32 cellular contexts compared by ENCODE assay signal in the genomic region with DNA sequence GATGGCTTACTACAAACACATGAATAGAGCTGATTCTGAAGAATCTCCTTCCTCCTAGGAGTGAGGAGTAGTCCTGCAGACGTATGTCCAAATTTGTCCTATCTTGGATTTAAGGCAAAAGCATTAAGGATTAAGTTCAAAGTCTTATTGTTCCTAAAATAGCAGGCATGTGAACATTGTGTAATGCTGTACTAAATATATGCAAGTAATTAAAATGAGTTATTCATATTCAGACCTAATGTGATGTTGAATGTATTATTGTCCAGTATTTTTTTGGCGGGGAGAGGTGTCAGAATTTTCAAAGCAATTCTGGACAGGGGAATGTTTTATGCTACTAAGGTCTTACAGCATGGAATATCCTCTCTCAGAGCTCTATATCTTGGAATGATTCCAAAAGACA.
"Had no signal": no experiment of that assay in that cellular context is flagged by ENCODE, and none has a peak within 500 bp of the region (broad histone marks: within the 10 kb centered on the region; RNA-seq: fewer than 3 reads in every experiment).

No MANE protein-coding gene starts in this region.

- ATAC-seq: activated CD4-positive, CD25-positive, alpha-beta regulatory T cell treated with anti-CD3 and anti-CD28 coated beads, Interleukin-2, amount 50 U/mL, for 24 hours; activated CD8-positive, alpha-beta memory T cell treated with anti-CD3 and anti-CD28 coated beads, Interleukin-2, amount 10 ng/mL, durations not matched to agents 7 days and 5 days; activated naive CD8-positive, alpha-beta T cell treated with anti-CD3 and anti-CD28 coated beads, Interleukin-2, amount 50 U/mL, for 24 hours; PC-3; WTC11 had no signal

- H3K9me3 ChIP-seq: Peyer's patch, SJSA1, SK-N-SH had no signal

- H3K27ac ChIP-seq: cardiac muscle cell, KMS-11, Peyer's patch, SJSA1 had no signal

- H3K4me1 ChIP-seq: Peyer's patch had no signal

- H3K27me3 ChIP-seq: cardiac muscle cell, Peyer's patch, SJSA1 had no signal

- DNase-seq: activated CD4-positive, alpha-beta memory T cell treated with anti-CD3 and anti-CD28 coated beads, Interleukin-2, amount 10 ng/mL, durations not matched to agents 7 days and 5 days; activated CD4-positive, alpha-beta T cell treated with anti-CD3 and anti-CD28 coated beads for 4 hours; activated CD8-positive, alpha-beta memory T cell treated with anti-CD3 and anti-CD28 coated beads for 24 hours; activated CD8-positive, alpha-beta memory T cell treated with anti-CD3 and anti-CD28 coated beads, Interleukin-2, amount 10 ng/mL, durations not matched to agents 7 days and 5 days; activated CD8-positive, alpha-beta memory T cell treated with anti-CD3 and anti-CD28 coated beads, Interleukin-2, amount 50 U/mL, for 48 hours; activated effector memory CD4-positive, alpha-beta T cell treated with Interleukin-2 at 50 U/mL for 16 hours; activated naive CD4-positive, alpha-beta T cell treated with anti-CD3 and anti-CD28 coated beads, Interleukin-2, amount 10 ng/mL, durations not matched to agents 7 days and 5 days; activated naive CD8-positive, alpha-beta T cell treated with anti-CD3 and anti-CD28 coated beads, Interleukin-2, amount 50 U/mL, for 24 hours; activated T-cell treated with anti-CD3 and anti-CD28 coated beads, Interleukin-2, amount 50 U/mL, for 48 hours; aorta; MM.1S; MV-4-11; NCI-H1092; NCI-H1436 treated with DMSO at 0.1 percent for 48 hours; NCI-H187; NCI-H2029 treated with DMSO at 0.1 percent for 48 hours; NCI-H2107; NCI-H2171; NCI-H510A; NCI-H526; NCI-H748 treated with DMSO at 0.1 percent for 48 hours; NK-92 treated with Interleukin-12 subunit alpha and Interleukin-12 subunit beta, amount 100 ng/mL, for 24 hours; PC-3; Peyer's patch; RPMI8226; SHP77 treated with DMSO at 0.1 percent for 48 hours; SK-N-SH had no signal

- H3K4me3 ChIP-seq: cardiac muscle cell, Peyer's patch, SJSA1 had no signal

- H3K36me3 ChIP-seq: cardiac muscle cell, Peyer's patch, SJSA1 had no signal
